8 cellular contexts compared by ENCODE assay signal in genomic region chr20:56247954-56248782, GRCh38. TPM values are rescaled to one million over a fixed set of nuclear protein-coding genes. Genes with fewer than 3 reads are reported as not detected.
DNase-seq lines count a peak whose midpoint lies in the region; ATAC-seq and TF ChIP-seq lines count a peak whose summit lies in the region.

Gene MC3R (plus strand): TSS chr20:56248732. CDS start chr20:56248844, 112 bp downstream.

- peaks cover 30% of the 10 kb centered on the region for H3K9me3 Mint-ChIP-seq in progenitor cell of endocrine pancreas (ENCODE audit: low read depth)

- H3K4me3 ChIP-seq in GM06990 (replicated peaks; ENCODE audit: low read depth, low read length), result no peak within 1 kb of the TSS
- no peak within 1 kb of the TSS for H3K4me3 ChIP-seq in fibroblast of pulmonary artery (replicated peaks; ENCODE audit: low read depth, low read length)

- no peak within 1 kb of the TSS for H3K27ac Mint-ChIP-seq in progenitor cell of endocrine pancreas

- no peaks in the 10 kb centered on the region for H3K27me3 ChIP-seq in GM06990 (replicated peaks; ENCODE audit: control insufficient read depth, insufficient read depth, low read length)

- H3K36me3 ChIP-seq in GM06990 (ENCODE audit: control insufficient read depth, insufficient read depth, low read length), result no peaks in the 10 kb centered on the region

- peaks cover 1% of the 10 kb centered on the region for H3K36me3 Mint-ChIP-seq in progenitor cell of endocrine pancreas (ENCODE audit: insufficient read depth)

- no peak for DNase-seq in GM06990 (ENCODE audit: extremely low read depth, insufficient read length)
- DNase-seq in NCI-H748 (lab: John Stamatoyannopoulos, UW; ENCODE audit: unreplicated experiment), result peak; percentile 54
- DNase-seq in activated T-cell treated with anti-CD3 and anti-CD28 coated beads for 24 hours (ENCODE audit: low read depth), result peak; percentile 16
- DNase-seq in fibroblast of pulmonary artery (ENCODE audit: low read depth), result peak; percentile 52
- no peak for DNase-seq in progenitor cell of endocrine pancreas (ENCODE audit: low spot score, unreplicated experiment)

- no peak within 1 kb of the TSS for H3K27ac ChIP-seq in 22Rv1

- H3K4me1 Mint-ChIP-seq in progenitor cell of endocrine pancreas (ENCODE audit: low read depth), result no peaks in the 10 kb centered on the region

- ATAC-seq in HG03039 (IDR thresholded peaks at IDR 0.05; ENCODE audit: unreplicated experiment) (peak; percentile 53), GM21619 (IDR thresholded peaks at IDR 0.05; ENCODE audit: unreplicated experiment) (no peak)

- TF ChIP-seq CTCF in 22Rv1 (IDR thresholded peaks at IDR 0.05), result peak; percentile 88
- TF ChIP-seq CTCF in GM06990 (IDR thresholded peaks at IDR 0.05; ENCODE audit: insufficient read depth, low read length, poor library complexity, severe bottlenecking), result peak; percentile 84
- TF ChIP-seq CTCF in fibroblast of pulmonary artery (IDR thresholded peaks at IDR 0.05; ENCODE audit: low read length, missing control alignments), result peak; percentile 60
- peak; percentile 66 for TF ChIP-seq CTCF in progenitor cell of endocrine pancreas (IDR thresholded peaks at IDR 0.05; ENCODE audit: unreplicated experiment)

- H3K4me3 Mint-ChIP-seq in progenitor cell of endocrine pancreas (ENCODE audit: low read depth), result no peak within 1 kb of the TSS

- peaks cover 10% of the 10 kb centered on the region for H3K27me3 Mint-ChIP-seq in progenitor cell of endocrine pancreas

RNA-seq across cellular contexts. Expression of gene MC3R, which starts in this region (rescaled TPM):
- total RNA-seq in progenitor cell of endocrine pancreas, result not detected in 2 replicates

Comparison
In these comparisons a context has a peak if more than half of its experiments do, and no peak if none do; other contexts are left out.
1. DNase-seq: peak in NCI-H748 (single experiment), activated T-cell treated with anti-CD3 and anti-CD28 coated beads for 24 hours (single experiment) and fibroblast of pulmonary artery (single experiment); none in GM06990 (single experiment) and progenitor cell of endocrine pancreas (single experiment).
2. Peak in every context shown above with its lines, with median percentiles within 50 percentile points of each other: CTCF ChIP-seq.